In genomic region chr16:56450901-56451752, GRCh38 we compare ENCODE assay signal across 1 cellular context.
TF ChIP-seq lines count a peak whose summit lies in the region.

Gene NUDT21 (minus strand): TSS chr16:56451332. CDS start chr16:56451202, 130 bp downstream.
Gene OGFOD1 (plus strand): TSS chr16:56451554. CDS start chr16:56451613, 59 bp downstream.

TF ChIP-seq in K562, 482 proteins besides CTCF, POLR2A, EP300 and RAD21 (continued from another document and continues in another):
- no peak for TF ChIP-seq ETV6 (IDR thresholded peaks at IDR 0.05; ENCODE audit: borderline replicate concordance in 1 of 2, low read depth in 2 of 2, low read length in 1 of 2)
- TF ChIP-seq ETV6 (CRISPR knock-in tag; IDR thresholded peaks at IDR 0.05; ENCODE audit: borderline replicate concordance) = no peak
- 0 out of 2 replicates have a peak, but pooled peaks have one; percentile 58 for TF ChIP-seq ZBTB17 (CRISPR knock-in tag; IDR thresholded peaks at IDR 0.05)
- 0 out of 4 replicates have a peak, but pooled peaks of 1 of the 2 experiments have one; percentile 47 for TF ChIP-seq ZNF639 (CRISPR knock-in tag; conservative IDR thresholded peaks at IDR 0.05 in 1 of 2, IDR thresholded peaks at IDR 0.05 in 1 of 2)
- TF ChIP-seq POU5F1 (IDR thresholded peaks at IDR 0.05; ENCODE audit: borderline replicate concordance, low read depth, low read length, partially characterized antibody) = no peak
- no peak for TF ChIP-seq CUX1 (CRISPR knock-in tag; IDR thresholded peaks at IDR 0.05)
- no peak for TF ChIP-seq LARP7 (IDR thresholded peaks at IDR 0.05)
- no peak for TF ChIP-seq THRA (IDR thresholded peaks at IDR 0.05)
- no peak for TF ChIP-seq ZFPM2 (CRISPR knock-in tag; IDR thresholded peaks at IDR 0.05)
- TF ChIP-seq MAFG (tag; conservative IDR thresholded peaks at IDR 0.05) = no peak
- TF ChIP-seq FOXA1 (IDR thresholded peaks at IDR 0.05; ENCODE audit: borderline replicate concordance) = no peak
- TF ChIP-seq ZNF140 (CRISPR knock-in tag; IDR thresholded peaks at IDR 0.05) = no peak
- no peak for TF ChIP-seq STAT6 (CRISPR knock-in tag; IDR thresholded peaks at IDR 0.05)
- TF ChIP-seq ZNF165 (CRISPR knock-in tag; IDR thresholded peaks at IDR 0.05; ENCODE audit: borderline replicate concordance) = peak; percentile 20; the same call in 1 of the 2 replicates
- peak in 1 of 2 experiments; percentile 79; a peak in 2 of 4 replicates for TF ChIP-seq TEAD1 (CRISPR knock-in tag; IDR thresholded peaks at IDR 0.05)
- TF ChIP-seq BRD4 (IDR thresholded peaks at IDR 0.05) = no peak
- no peak for TF ChIP-seq ZBTB26 (CRISPR knock-in tag; IDR thresholded peaks at IDR 0.05)
- no peak for TF ChIP-seq EZH2 (IDR thresholded peaks at IDR 0.05; ENCODE audit: borderline replicate concordance, low read depth, low read length)
- no peak for TF ChIP-seq KLF13 (tag; IDR thresholded peaks at IDR 0.05; ENCODE audit: borderline replicate concordance, low read depth)
- no peak for TF ChIP-seq RHOXF2B (CRISPR knock-in tag; conservative IDR thresholded peaks at IDR 0.05)
- TF ChIP-seq MXD1 (CRISPR knock-in tag; IDR thresholded peaks at IDR 0.05; ENCODE audit: borderline replicate concordance, poor library complexity, severe bottlenecking) = no peak
- no peak for TF ChIP-seq HMGXB4 (CRISPR knock-in tag; IDR thresholded peaks at IDR 0.05)
- no peak for TF ChIP-seq ZNF79 (CRISPR knock-in tag; IDR thresholded peaks at IDR 0.05; ENCODE audit: low read depth)
- TF ChIP-seq HNRNPK (IDR thresholded peaks at IDR 0.05; ENCODE audit: low read depth, low read length, poor library complexity, severe bottlenecking) = no peak
- TF ChIP-seq E2F8 (IDR thresholded peaks at IDR 0.05; ENCODE audit: low read depth, partially characterized antibody) = peak; percentile 74
- no peak for TF ChIP-seq ZNF696 (CRISPR knock-in tag; conservative IDR thresholded peaks at IDR 0.05)
- TF ChIP-seq SOX6 (IDR thresholded peaks at IDR 0.05) = no peak
- no peak for TF ChIP-seq ZNF41 (CRISPR knock-in tag; conservative IDR thresholded peaks at IDR 0.05)
- TF ChIP-seq TOE1 (IDR thresholded peaks at IDR 0.05; ENCODE audit: borderline replicate concordance) = no peak
- TF ChIP-seq TOE1 (CRISPR knock-in tag; IDR thresholded peaks at IDR 0.05; ENCODE audit: borderline replicate concordance, low read depth) = no peak
- no peak for TF ChIP-seq BRCA1 (IDR thresholded peaks at IDR 0.05)
- no peak for TF ChIP-seq BRCA1 (CRISPR knock-in tag; IDR thresholded peaks at IDR 0.05)
- peak; percentile 96 for TF ChIP-seq MBD2 (IDR thresholded peaks at IDR 0.05; ENCODE audit: borderline replicate concordance, low read depth)
- no peak for TF ChIP-seq ESRRA (IDR thresholded peaks at IDR 0.05; ENCODE audit: borderline replicate concordance, low read depth)
- TF ChIP-seq SMARCC2 (IDR thresholded peaks at IDR 0.05; ENCODE audit: low read depth) = peak; percentile 16; the same call in 1 of the 2 replicates
- no peak for TF ChIP-seq MAFK (IDR thresholded peaks at IDR 0.05; ENCODE audit: low read length)
- no peak for TF ChIP-seq CCNT2 (IDR thresholded peaks at IDR 0.05; ENCODE audit: borderline replicate concordance, extremely low read depth, insufficient read length, low read depth, low read length)
- no peak for TF ChIP-seq ZZZ3 (IDR thresholded peaks at IDR 0.05)
- TF ChIP-seq RNF219 (CRISPR knock-in tag; IDR thresholded peaks at IDR 0.05) = no peak
- peak; percentile 60 for TF ChIP-seq GMEB1 (CRISPR knock-in tag; IDR thresholded peaks at IDR 0.05)
